Comparison of ENCODE assay signal across 8 cellular contexts in the genomic region with DNA sequence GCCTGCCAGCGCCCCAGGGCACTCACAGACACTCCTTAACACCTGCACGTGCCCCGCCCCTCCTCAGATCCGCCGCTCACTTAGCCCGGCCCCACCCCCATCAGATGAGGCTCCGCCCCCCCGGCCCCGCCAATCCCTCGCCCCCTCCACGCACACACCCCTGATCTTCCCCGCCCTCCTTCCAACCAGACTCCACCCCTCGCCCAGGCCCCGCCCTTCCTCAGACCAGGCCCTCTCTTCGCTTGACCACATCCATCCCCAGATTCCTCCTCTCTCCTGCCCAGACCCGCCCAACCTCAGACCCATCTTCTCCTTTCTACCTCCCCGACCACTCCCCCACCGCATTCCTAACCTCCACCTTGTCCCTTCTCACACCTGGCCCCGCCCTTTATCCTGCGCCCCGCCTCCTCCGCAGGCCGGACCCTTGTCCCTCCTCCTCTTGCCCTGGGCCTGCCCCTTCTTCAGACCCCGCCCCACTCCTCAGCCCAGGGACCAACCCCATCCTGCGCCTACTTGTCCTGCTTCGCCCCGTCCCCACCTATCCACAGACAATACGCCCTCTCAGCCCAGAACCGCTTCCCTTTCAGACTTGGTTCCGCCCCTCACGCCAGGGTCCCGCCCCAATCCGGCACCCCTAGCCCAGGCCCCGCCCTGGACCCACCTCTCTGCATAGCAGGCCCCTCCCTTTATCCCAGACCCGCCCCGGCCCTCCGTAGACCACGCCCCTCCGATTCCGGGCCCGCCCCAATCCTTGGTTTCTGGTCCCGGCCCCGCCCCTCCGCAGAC. TPM values are rescaled to one million over a fixed set of nuclear protein-coding genes. Genes with fewer than 3 reads are reported as not detected.
DNase-seq lines count a peak whose midpoint lies in the region; ATAC-seq and TF ChIP-seq lines count a peak whose summit lies in the region.

No MANE protein-coding gene starts in this region.

- CTCF ChIA-PET in PC-3 (lab: Charles Lee), result no interaction called here

- H2AFZ ChIP-seq in PC-3 (ENCODE audit: low read length), result peak overlapping the region; percentile 81

- peaks cover 37% of the 10 kb centered on the region for H3K79me2 ChIP-seq in PC-3 (ENCODE audit: low read length)

- H3K4me3 ChIP-seq in PC-3 (ENCODE audit: low read length) (peak overlapping the region; percentile 79), mucosa of stomach (ENCODE audit: low read length) (no peak overlapping the region)

- H4K20me1 ChIP-seq in PC-3 (ENCODE audit: low read length), result 0 out of 2 replicates have a peak, but pooled peaks cover 3% of the 10 kb centered on the region

- no peaks in the 10 kb centered on the region for H3K27me3 ChIP-seq in PC-3 (ENCODE audit: low read length)
- no peaks in the 10 kb centered on the region for H3K27me3 ChIP-seq in mucosa of stomach (ENCODE audit: control insufficient read depth, insufficient read depth, low read length)

- H3F3A ChIP-seq in PC-3 (ENCODE audit: low read length, unreplicated experiment), result no peaks in the 10 kb centered on the region

- peak overlapping the region; percentile 95 for H3K27ac Mint-ChIP-seq in activated T-cell treated with anti-CD3 and anti-CD28 coated beads, Interleukin-2, amount 50 U/mL, for 24 hours

- TF ChIP-seq EP300 in Ishikawa (IDR thresholded peaks at IDR 0.05; ENCODE audit: borderline replicate concordance), result no peak

- H3K4me3 Mint-ChIP-seq in activated T-cell treated with anti-CD3 and anti-CD28 coated beads, Interleukin-2, amount 50 U/mL, for 24 hours, result peak overlapping the region; percentile 86

- H3K36me3 ChIP-seq in PC-3 (ENCODE audit: low read depth, low read length) (no peaks in the 10 kb centered on the region), mucosa of stomach (ENCODE audit: control insufficient read depth, insufficient read depth, low read length) (no peaks in the 10 kb centered on the region)

- no TSS peak for BruUV-seq in PC-3 (replicated peaks; lab: Mats Ljungman, UMichigan)

- peak; percentile 78 for ATAC-seq in GM21619 (IDR thresholded peaks at IDR 0.05; ENCODE audit: unreplicated experiment)
- ATAC-seq in PC-3, result peak; percentile 90
- ATAC-seq in esophagus mucosa, result peak; percentile 95

- peak overlapping the region; percentile 84; the same call in 1 of the 2 replicates for H3K9ac ChIP-seq in PC-3 (ENCODE audit: low read length)
- H3K9ac ChIP-seq in mucosa of stomach (ENCODE audit: low read length), result peak overlapping the region; percentile 50

- H3K9me3 ChIP-seq in PC-3 (ENCODE audit: low read length) (no peaks in the 10 kb centered on the region), mucosa of stomach (ENCODE audit: control insufficient read depth, low read length) (no peaks in the 10 kb centered on the region)

- POLR2A ChIA-PET in PC-3 (lab: Charles Lee; ENCODE audit: unreplicated experiment), result no interaction called here

- H3K4me1 ChIP-seq in PC-3 (ENCODE audit: insufficient read depth, low read length), result peaks cover 12% of the 10 kb centered on the region
- H3K4me1 ChIP-seq in mucosa of stomach (ENCODE audit: control insufficient read depth, insufficient read depth, low read length), result peaks cover 29% of the 10 kb centered on the region

- DNase-seq in DMS 273 (lab: John Stamatoyannopoulos, UW; ENCODE audit: unreplicated experiment), result peak; percentile 94
- peak; percentile 94 for DNase-seq in PC-3
- peak; percentile 100 for DNase-seq in activated T-cell treated with anti-CD3 and anti-CD28 coated beads, Interleukin-2, amount 50 U/mL, for 24 hours
- peak; percentile 96 to 100 for DNase-seq in stimulated activated CD8-positive, alpha-beta memory T cell treated with anti-CD3 and anti-CD28 coated beads, Interleukin-4, amount 100 ng/mL, for 4 hours (ENCODE audit: low read depth in 2 of 2, low spot score in 1 of 2)

- intact Hi-C loops in PC-3 (cut with micrococcal nuclease), result loop anchor here (5.0 kb wide), 1 partner anchor 114 kb away; a partner anchor contains a TSS

- H3K4me1 Mint-ChIP-seq in activated T-cell treated with anti-CD3 and anti-CD28 coated beads, Interleukin-2, amount 50 U/mL, for 24 hours (ENCODE audit: low read depth), result peaks cover 33% of the 10 kb centered on the region

- no peaks in the 10 kb centered on the region for H3K9me3 Mint-ChIP-seq in activated T-cell treated with anti-CD3 and anti-CD28 coated beads, Interleukin-2, amount 50 U/mL, for 24 hours

- H3K27me3 Mint-ChIP-seq in activated T-cell treated with anti-CD3 and anti-CD28 coated beads, Interleukin-2, amount 50 U/mL, for 24 hours, result no peaks in the 10 kb centered on the region

- peaks cover 5% of the 10 kb centered on the region for H3K36me3 Mint-ChIP-seq in activated T-cell treated with anti-CD3 and anti-CD28 coated beads, Interleukin-2, amount 50 U/mL, for 24 hours (ENCODE audit: low read depth)

- H3K9me2 ChIP-seq in PC-3 (replicated peaks; ENCODE audit: low read length), result no peaks in the 10 kb centered on the region

- no peak for TF ChIP-seq CTCF in PC-3 (conservative IDR thresholded peaks at IDR 0.05; ENCODE audit: low read depth, low read length)

- no peak for TF ChIP-seq RAD21 in Ishikawa (IDR thresholded peaks at IDR 0.05; ENCODE audit: low read depth)

- no peak overlapping the region for H3K27ac ChIP-seq in PC-3 (ENCODE audit: low read length)

- H3K4me2 ChIP-seq in PC-3 (ENCODE audit: low read length), result peak overlapping the region; percentile 72

TF ChIP-seq in Ishikawa, 13 proteins besides CTCF, POLR2A, EP300 and RAD21:
- peak; percentile 32; the same call in 1 of the 2 replicates for TF ChIP-seq TEAD4 (IDR thresholded peaks at IDR 0.05)
- TF ChIP-seq, protein P1, sequence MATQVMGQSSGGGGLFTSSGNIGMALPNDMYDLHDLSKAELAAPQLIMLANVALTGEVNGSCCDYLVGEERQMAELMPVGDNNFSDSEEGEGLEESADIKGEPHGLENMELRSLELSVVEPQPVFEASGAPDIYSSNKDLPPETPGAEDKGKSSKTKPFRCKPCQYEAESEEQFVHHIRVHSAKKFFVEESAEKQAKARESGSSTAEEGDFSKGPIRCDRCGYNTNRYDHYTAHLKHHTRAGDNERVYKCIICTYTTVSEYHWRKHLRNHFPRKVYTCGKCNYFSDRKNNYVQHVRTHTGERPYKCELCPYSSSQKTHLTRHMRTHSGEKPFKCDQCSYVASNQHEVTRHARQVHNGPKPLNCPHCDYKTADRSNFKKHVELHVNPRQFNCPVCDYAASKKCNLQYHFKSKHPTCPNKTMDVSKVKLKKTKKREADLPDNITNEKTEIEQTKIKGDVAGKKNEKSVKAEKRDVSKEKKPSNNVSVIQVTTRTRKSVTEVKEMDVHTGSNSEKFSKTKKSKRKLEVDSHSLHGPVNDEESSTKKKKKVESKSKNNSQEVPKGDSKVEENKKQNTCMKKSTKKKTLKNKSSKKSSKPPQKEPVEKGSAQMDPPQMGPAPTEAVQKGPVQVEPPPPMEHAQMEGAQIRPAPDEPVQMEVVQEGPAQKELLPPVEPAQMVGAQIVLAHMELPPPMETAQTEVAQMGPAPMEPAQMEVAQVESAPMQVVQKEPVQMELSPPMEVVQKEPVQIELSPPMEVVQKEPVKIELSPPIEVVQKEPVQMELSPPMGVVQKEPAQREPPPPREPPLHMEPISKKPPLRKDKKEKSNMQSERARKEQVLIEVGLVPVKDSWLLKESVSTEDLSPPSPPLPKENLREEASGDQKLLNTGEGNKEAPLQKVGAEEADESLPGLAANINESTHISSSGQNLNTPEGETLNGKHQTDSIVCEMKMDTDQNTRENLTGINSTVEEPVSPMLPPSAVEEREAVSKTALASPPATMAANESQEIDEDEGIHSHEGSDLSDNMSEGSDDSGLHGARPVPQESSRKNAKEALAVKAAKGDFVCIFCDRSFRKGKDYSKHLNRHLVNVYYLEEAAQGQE (IDR thresholded peaks at IDR 0.05; ENCODE audit: low read depth), result no peak
- no peak for TF ChIP-seq YY1 (IDR thresholded peaks at IDR 0.05; ENCODE audit: low read depth)
- TF ChIP-seq TCF12 (IDR thresholded peaks at IDR 0.05; ENCODE audit: low read depth), result no peak
- no peak for TF ChIP-seq ZBTB7A (IDR thresholded peaks at IDR 0.05; ENCODE audit: low read depth)
- TF ChIP-seq TAF1 (IDR thresholded peaks at IDR 0.05; ENCODE audit: low read depth), result no peak
- TF ChIP-seq EGR1 (IDR thresholded peaks at IDR 0.05), result no peak
- no peak for TF ChIP-seq CREB1 (IDR thresholded peaks at IDR 0.05; ENCODE audit: low read depth)
- TF ChIP-seq, protein P2, sequence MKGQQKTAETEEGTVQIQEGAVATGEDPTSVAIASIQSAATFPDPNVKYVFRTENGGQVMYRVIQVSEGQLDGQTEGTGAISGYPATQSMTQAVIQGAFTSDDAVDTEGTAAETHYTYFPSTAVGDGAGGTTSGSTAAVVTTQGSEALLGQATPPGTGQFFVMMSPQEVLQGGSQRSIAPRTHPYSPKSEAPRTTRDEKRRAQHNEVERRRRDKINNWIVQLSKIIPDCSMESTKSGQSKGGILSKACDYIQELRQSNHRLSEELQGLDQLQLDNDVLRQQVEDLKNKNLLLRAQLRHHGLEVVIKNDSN (IDR thresholded peaks at IDR 0.05), result peak; percentile 75
- no peak for TF ChIP-seq NFIC (IDR thresholded peaks at IDR 0.05)
- no peak for TF ChIP-seq FOXM1 (IDR thresholded peaks at IDR 0.05; ENCODE audit: borderline replicate concordance, low read depth)
- TF ChIP-seq, protein P3, sequence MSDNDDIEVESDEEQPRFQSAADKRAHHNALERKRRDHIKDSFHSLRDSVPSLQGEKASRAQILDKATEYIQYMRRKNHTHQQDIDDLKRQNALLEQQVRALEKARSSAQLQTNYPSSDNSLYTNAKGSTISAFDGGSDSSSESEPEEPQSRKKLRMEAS (IDR thresholded peaks at IDR 0.05), result peak; percentile 82; the same call in 1 of the 2 replicates
- no peak for TF ChIP-seq CEBPB (IDR thresholded peaks at IDR 0.05)

RNA-seq across cellular contexts. Expression of a gene that starts 0.5 kb away (rescaled TPM):
- total RNA-seq in PC-3 (2014; rRNA removed) (8.4 and 12.7 TPM in 2 replicates), esophagus mucosa (5.6 TPM)

RNA-seq across cellular contexts. Expression of a gene that starts 23.7 kb away (rescaled TPM):
- total RNA-seq in PC-3 (2014; rRNA removed), result 0.17 and 0.44 TPM in 2 replicates
- total RNA-seq in esophagus mucosa, result 0.28 TPM

RNA-seq across cellular contexts. Expression of a gene that starts 29.8 kb away (rescaled TPM):
- 0.23 and 2.6 TPM in 2 replicates for total RNA-seq in PC-3 (2014; rRNA removed)
- 7.9 TPM for total RNA-seq in esophagus mucosa

RNA-seq across cellular contexts. Expression of a gene that starts 47.1 kb away (rescaled TPM):
- total RNA-seq in PC-3 (2014; rRNA removed) (6.7 and 8.5 TPM in 2 replicates), esophagus mucosa (4.0 TPM)

RNA-seq across cellular contexts. Expression of a gene that starts 47.8 kb away (rescaled TPM):
- total RNA-seq in PC-3 (2014; rRNA removed), result 121 and 207 TPM in 2 replicates
- 41.3 TPM for total RNA-seq in esophagus mucosa
